In genomic region chr1:198963796-198964195, GRCh38 we compare ENCODE assay signal across 6 cellular contexts.
DNase-seq lines count a peak whose midpoint lies in the region; ATAC-seq and TF ChIP-seq lines count a peak whose summit lies in the region.
"Not testable (repeated sequence)": the region's sequence is repeated elsewhere in the genome, so short reads cannot be mapped to it uniquely, and the experiment has no call there.

No MANE protein-coding gene starts in this region.

- H3K9me3 ChIP-seq in CD8-positive, alpha-beta T cell (ENCODE audit: low read length); naive thymus-derived CD4-positive, alpha-beta T cell (ENCODE audit: control insufficient read depth in 2 of 3, low read length in 3 of 3): not testable (repeated sequence)

- not testable (repeated sequence) for DNase-seq in CD8-positive, alpha-beta T cell; activated naive CD4-positive, alpha-beta T cell treated with anti-CD3 and anti-CD28 coated beads for 36 hours; activated naive CD8-positive, alpha-beta T cell treated with anti-CD3 and anti-CD28 coated beads, Interleukin-2, amount 10 ng/mL, durations not matched to agents 7 days and 5 days
- peak; percentile 44 for DNase-seq in activated CD4-positive, alpha-beta T cell treated with anti-CD3 and anti-CD28 coated beads, Interleukin-2, amount 10 ng/mL, durations not matched to agents 7 days and 5 days
- DNase-seq in naive thymus-derived CD4-positive, alpha-beta T cell: peak in 6 of 9 donors; percentile 26 to 55 (median 34)

- not testable (repeated sequence) for H3K9me3 Mint-ChIP-seq in CD8-positive, alpha-beta T cell; activated naive CD4-positive, alpha-beta T cell treated with anti-CD3 and anti-CD28 coated beads for 36 hours
- peaks cover 43% of the 10 kb centered on the region for H3K9me3 Mint-ChIP-seq in T-helper 1 cell treated with Interleukin-12 subunit alpha and Interleukin-12 subunit beta and Interleukin-4 antibody, amounts not matched to agents 30 μg/mL and 1 μg/mL, for 36 hours
- H3K9me3 Mint-ChIP-seq in activated CD4-positive, alpha-beta T cell treated with anti-CD3 and anti-CD28 coated beads, Interleukin-2, amount 10 ng/mL, durations not matched to agents 7 days and 5 days: peaks cover 36% of the 10 kb centered on the region
- H3K9me3 Mint-ChIP-seq in activated naive CD8-positive, alpha-beta T cell treated with anti-CD3 and anti-CD28 coated beads, Interleukin-2, amount 10 ng/mL, durations not matched to agents 7 days and 5 days: peaks cover 14% of the 10 kb centered on the region
- H3K9me3 Mint-ChIP-seq in naive thymus-derived CD4-positive, alpha-beta T cell: peaks cover 4 to 25% (median 12%) of the 10 kb centered on the region in 11 donors

- H3K4me3 ChIP-seq in CD8-positive, alpha-beta T cell (ENCODE audit: low read depth, low read length); naive thymus-derived CD4-positive, alpha-beta T cell (ENCODE audit: low read length): not testable (repeated sequence)

- H3K27ac Mint-ChIP-seq in CD8-positive, alpha-beta T cell: peak overlapping the region; percentile 18
- H3K27ac Mint-ChIP-seq in T-helper 1 cell treated with Interleukin-12 subunit alpha and Interleukin-12 subunit beta and Interleukin-4 antibody, amounts not matched to agents 30 μg/mL and 1 μg/mL, for 36 hours: peak overlapping the region; percentile 61
- peak overlapping the region; percentile 86 for H3K27ac Mint-ChIP-seq in activated CD4-positive, alpha-beta T cell treated with anti-CD3 and anti-CD28 coated beads, Interleukin-2, amount 10 ng/mL, durations not matched to agents 7 days and 5 days
- H3K27ac Mint-ChIP-seq in activated naive CD4-positive, alpha-beta T cell treated with anti-CD3 and anti-CD28 coated beads for 36 hours: peak overlapping the region; percentile 25
- peak overlapping the region; percentile 85 for H3K27ac Mint-ChIP-seq in activated naive CD8-positive, alpha-beta T cell treated with anti-CD3 and anti-CD28 coated beads, Interleukin-2, amount 10 ng/mL, durations not matched to agents 7 days and 5 days
- H3K27ac Mint-ChIP-seq in naive thymus-derived CD4-positive, alpha-beta T cell: peak overlapping the region; percentile 3 to 83 (median 57)

- peak overlapping the region; percentile 16 for H3K4me3 Mint-ChIP-seq in CD8-positive, alpha-beta T cell
- peak overlapping the region; percentile 47 for H3K4me3 Mint-ChIP-seq in T-helper 1 cell treated with Interleukin-12 subunit alpha and Interleukin-12 subunit beta and Interleukin-4 antibody, amounts not matched to agents 30 μg/mL and 1 μg/mL, for 36 hours
- H3K4me3 Mint-ChIP-seq in activated CD4-positive, alpha-beta T cell treated with anti-CD3 and anti-CD28 coated beads, Interleukin-2, amount 10 ng/mL, durations not matched to agents 7 days and 5 days: peak overlapping the region; percentile 18
- not testable (repeated sequence) for H3K4me3 Mint-ChIP-seq in activated naive CD4-positive, alpha-beta T cell treated with anti-CD3 and anti-CD28 coated beads for 36 hours
- H3K4me3 Mint-ChIP-seq in activated naive CD8-positive, alpha-beta T cell treated with anti-CD3 and anti-CD28 coated beads, Interleukin-2, amount 10 ng/mL, durations not matched to agents 7 days and 5 days: peak overlapping the region; percentile 68
- peak overlapping the region in 9 of 10 donors; percentile 32 to 73 (median 48) for H3K4me3 Mint-ChIP-seq in naive thymus-derived CD4-positive, alpha-beta T cell

- H3K27me3 ChIP-seq in CD8-positive, alpha-beta T cell (ENCODE audit: insufficient read depth, low read length); naive thymus-derived CD4-positive, alpha-beta T cell (ENCODE audit: control insufficient read depth in 2 of 2, insufficient read depth in 2 of 2, low read length in 2 of 2): not testable (repeated sequence)

- POLR2A ChIA-PET in CD8-positive, alpha-beta T cell (lab: Charles Lee); activated CD4-positive, alpha-beta T cell treated with anti-CD3 and anti-CD28 coated beads, Interleukin-2, amount 10 ng/mL, durations not matched to agents 7 days and 5 days (lab: Charles Lee); naive thymus-derived CD4-positive, alpha-beta T cell (lab: Charles Lee): not testable (repeated sequence)
- POLR2A ChIA-PET in activated naive CD8-positive, alpha-beta T cell treated with anti-CD3 and anti-CD28 coated beads, Interleukin-2, amount 10 ng/mL, durations not matched to agents 7 days and 5 days (lab: Charles Lee): interaction anchor here (1.1 to 1.5 kb wide), 2 partner anchors 26 to 78 kb away, joined by 3 read pairs; no protein-coding TSS in a partner anchor

- CTCF ChIA-PET in CD8-positive, alpha-beta T cell (lab: Charles Lee); activated CD4-positive, alpha-beta T cell treated with anti-CD3 and anti-CD28 coated beads, Interleukin-2, amount 10 ng/mL, durations not matched to agents 7 days and 5 days (lab: Charles Lee); activated naive CD4-positive, alpha-beta T cell treated with anti-CD3 and anti-CD28 coated beads for 36 hours (lab: Charles Lee); naive thymus-derived CD4-positive, alpha-beta T cell (lab: Charles Lee): not testable (repeated sequence)

- H3K4me1 Mint-ChIP-seq in CD8-positive, alpha-beta T cell (ENCODE audit: low read depth): peaks cover 39% of the 10 kb centered on the region
- peaks cover 57% of the 10 kb centered on the region for H3K4me1 Mint-ChIP-seq in T-helper 1 cell treated with Interleukin-12 subunit alpha and Interleukin-12 subunit beta and Interleukin-4 antibody, amounts not matched to agents 30 μg/mL and 1 μg/mL, for 36 hours (ENCODE audit: low read depth)
- H3K4me1 Mint-ChIP-seq in activated CD4-positive, alpha-beta T cell treated with anti-CD3 and anti-CD28 coated beads, Interleukin-2, amount 10 ng/mL, durations not matched to agents 7 days and 5 days: peaks cover 65% of the 10 kb centered on the region
- peaks cover 45% of the 10 kb centered on the region for H3K4me1 Mint-ChIP-seq in activated naive CD4-positive, alpha-beta T cell treated with anti-CD3 and anti-CD28 coated beads for 36 hours (ENCODE audit: low read depth)
- H3K4me1 Mint-ChIP-seq in activated naive CD8-positive, alpha-beta T cell treated with anti-CD3 and anti-CD28 coated beads, Interleukin-2, amount 10 ng/mL, durations not matched to agents 7 days and 5 days: peaks cover 52% of the 10 kb centered on the region
- H3K4me1 Mint-ChIP-seq in naive thymus-derived CD4-positive, alpha-beta T cell: peaks cover 23 to 75% (median 62%) of the 10 kb centered on the region in 7 donors

- not testable (repeated sequence) for TF ChIP-seq CTCF in CD8-positive, alpha-beta T cell (IDR thresholded peaks at IDR 0.05)

- H3K4me1 ChIP-seq in CD8-positive, alpha-beta T cell (ENCODE audit: insufficient read depth, low read length): peaks cover 27% of the 10 kb centered on the region
- H3K4me1 ChIP-seq in naive thymus-derived CD4-positive, alpha-beta T cell (ENCODE audit: control insufficient read depth in 2 of 2, insufficient read depth in 2 of 2, low read length in 2 of 2): peaks cover 3 to 30% of the 10 kb centered on the region in 2 donors

- ATAC-seq in CD8-positive, alpha-beta T cell; activated naive CD8-positive, alpha-beta T cell treated with anti-CD3 and anti-CD28 coated beads, Interleukin-2, amount 10 ng/mL, durations not matched to agents 7 days and 5 days (ENCODE audit: low read depth); naive thymus-derived CD4-positive, alpha-beta T cell: not testable (repeated sequence)

- not testable (repeated sequence) for H3K36me3 Mint-ChIP-seq in CD8-positive, alpha-beta T cell; activated naive CD4-positive, alpha-beta T cell treated with anti-CD3 and anti-CD28 coated beads for 36 hours (ENCODE audit: low read depth)
- H3K36me3 Mint-ChIP-seq in T-helper 1 cell treated with Interleukin-12 subunit alpha and Interleukin-12 subunit beta and Interleukin-4 antibody, amounts not matched to agents 30 μg/mL and 1 μg/mL, for 36 hours (ENCODE audit: low read depth): peaks cover 45% of the 10 kb centered on the region
- peaks cover 59% of the 10 kb centered on the region for H3K36me3 Mint-ChIP-seq in activated CD4-positive, alpha-beta T cell treated with anti-CD3 and anti-CD28 coated beads, Interleukin-2, amount 10 ng/mL, durations not matched to agents 7 days and 5 days (ENCODE audit: low read depth)
- peaks cover 51% of the 10 kb centered on the region for H3K36me3 Mint-ChIP-seq in activated naive CD8-positive, alpha-beta T cell treated with anti-CD3 and anti-CD28 coated beads, Interleukin-2, amount 10 ng/mL, durations not matched to agents 7 days and 5 days
- peaks cover 6 to 58% (median 11%) of the 10 kb centered on the region in 5 donors for H3K36me3 Mint-ChIP-seq in naive thymus-derived CD4-positive, alpha-beta T cell

- intact Hi-C loops in CD8-positive, alpha-beta T cell (cut with DNase I, micrococcal nuclease): loop anchor here in 1 of 2 experiments (1.0 kb wide), 1 partner anchor 8 kb away; no protein-coding TSS in a partner anchor
- intact Hi-C loops in activated naive CD4-positive, alpha-beta T cell treated with anti-CD3 and anti-CD28 coated beads for 36 hours (cut with micrococcal nuclease): not testable (repeated sequence)
- intact Hi-C loops in naive thymus-derived CD4-positive, alpha-beta T cell (cut with micrococcal nuclease): loop anchor here in 1 of 2 donors (1.0 to 10.0 kb wide), 2 partner anchors 26 to 49 kb away; no protein-coding TSS in a partner anchor

- not testable (repeated sequence) for H3K36me3 ChIP-seq in CD8-positive, alpha-beta T cell (ENCODE audit: insufficient read depth, low read length); naive thymus-derived CD4-positive, alpha-beta T cell (ENCODE audit: control insufficient read depth in 2 of 3, insufficient read depth in 3 of 3, low read length in 3 of 3)

- H3K27ac ChIP-seq in CD8-positive, alpha-beta T cell (ENCODE audit: low read depth, low read length); naive thymus-derived CD4-positive, alpha-beta T cell (ENCODE audit: low read depth, low read length): not testable (repeated sequence)

- H3K27me3 Mint-ChIP-seq in CD8-positive, alpha-beta T cell (ENCODE audit: low read depth); T-helper 1 cell treated with Interleukin-12 subunit alpha and Interleukin-12 subunit beta and Interleukin-4 antibody, amounts not matched to agents 30 μg/mL and 1 μg/mL, for 36 hours (ENCODE audit: low read depth); activated CD4-positive, alpha-beta T cell treated with anti-CD3 and anti-CD28 coated beads, Interleukin-2, amount 10 ng/mL, durations not matched to agents 7 days and 5 days; activated naive CD4-positive, alpha-beta T cell treated with anti-CD3 and anti-CD28 coated beads for 36 hours (ENCODE audit: low read depth); activated naive CD8-positive, alpha-beta T cell treated with anti-CD3 and anti-CD28 coated beads, Interleukin-2, amount 10 ng/mL, durations not matched to agents 7 days and 5 days; naive thymus-derived CD4-positive, alpha-beta T cell: not testable (repeated sequence)

Comparison
In these comparisons a context has a peak if more than half of its experiments do, and no peak if none do; other contexts are left out.
1. H3K27ac Mint-ChIP-seq: peak in every context shown above with its lines; median percentile 86 in activated CD4-positive, alpha-beta T cell treated with anti-CD3 and anti-CD28 coated beads, Interleukin-2, amount 10 ng/mL, durations not matched to agents 7 days and 5 days; 85 in activated naive CD8-positive, alpha-beta T cell treated with anti-CD3 and anti-CD28 coated beads, Interleukin-2, amount 10 ng/mL, durations not matched to agents 7 days and 5 days; 61 in T-helper 1 cell treated with Interleukin-12 subunit alpha and Interleukin-12 subunit beta and Interleukin-4 antibody, amounts not matched to agents 30 μg/mL and 1 μg/mL, for 36 hours; 57 in naive thymus-derived CD4-positive, alpha-beta T cell; 25 in activated naive CD4-positive, alpha-beta T cell treated with anti-CD3 and anti-CD28 coated beads for 36 hours; 18 in CD8-positive, alpha-beta T cell.